Comparison of ENCODE assay signal across 8 cellular contexts in genomic region chr16:69123894-69124293, GRCh38. TPM values are rescaled to one million over a fixed set of nuclear protein-coding genes. Genes with fewer than 3 reads are reported as not detected.
A peak's percentile ranks its signal among the peaks of the same experiment; 100 is the strongest.
DNase-seq lines count a peak whose midpoint lies in the region; ATAC-seq and TF ChIP-seq lines count a peak whose summit lies in the region.

No MANE protein-coding gene starts in this region.

- H3K4me2 ChIP-seq in Karpas-422 (ENCODE audit: low read depth, low read length, poor library complexity, severe bottlenecking): no peak overlapping the region

- H3K4me3 ChIP-seq in Karpas-422 (ENCODE audit: low read length) (no peak overlapping the region), gastrocnemius medialis (no peak overlapping the region)

- H3K27ac ChIP-seq in Karpas-422 (ENCODE audit: low read length) (no peak overlapping the region), gastrocnemius medialis (no peak overlapping the region)

- TF ChIP-seq POLR2A in gastrocnemius medialis (IDR thresholded peaks at IDR 0.05): no peak

- H3K4me1 ChIP-seq in Karpas-422 (ENCODE audit: low read length) (no peaks in the 10 kb centered on the region), gastrocnemius medialis (peaks cover 6 to 7% of the 10 kb centered on the region in 2 donors)

- CTCF ChIA-PET in activated naive CD4-positive, alpha-beta T cell treated with anti-CD3 and anti-CD28 coated beads for 36 hours (lab: Charles Lee): interaction anchor here (0.6 to 3.9 kb wide), 29 partner anchors 9 to 752 kb away, joined by 3 to 36 read pairs (median 4); partner anchors contain the start of genes CHTF8 and UTP4

- intact Hi-C loops in activated naive CD4-positive, alpha-beta T cell treated with anti-CD3 and anti-CD28 coated beads for 36 hours (cut with micrococcal nuclease): loop anchor here (1.0 to 5.0 kb wide), 4 partner anchors 222 to 595 kb away; no protein-coding TSS in a partner anchor
- intact Hi-C loops in gastrocnemius medialis (cut with DNase I; ENCODE audit: low total_unique reads): loop anchor here (2.0 kb wide), 2 partner anchors 221 to 275 kb away; no protein-coding TSS in a partner anchor
- intact Hi-C loops in sciatic nerve (cut with DNase I): loop anchor here (10.0 kb wide), 1 partner anchor 599 kb away; no protein-coding TSS in a partner anchor

- no peaks in the 10 kb centered on the region for H3K9me2 ChIP-seq in Karpas-422 (replicated peaks; ENCODE audit: insufficient read depth, low read length)

- H3K79me2 ChIP-seq in Karpas-422 (ENCODE audit: low read length): peaks cover 70% of the 10 kb centered on the region

- H2AFZ ChIP-seq in Karpas-422 (ENCODE audit: low read length): no peak overlapping the region

- peak; percentile 60 for DNase-seq in DMS114 treated with DMSO at 0.1 percent for 48 hours (lab: John Stamatoyannopoulos, UW; ENCODE audit: unreplicated experiment)
- peak; percentile 88 for DNase-seq in Karpas-422
- peak; percentile 42 to 64 for DNase-seq in SHP77 (lab: John Stamatoyannopoulos, UW)
- peak; percentile 74 for DNase-seq in activated naive CD4-positive, alpha-beta T cell treated with anti-CD3 and anti-CD28 coated beads for 36 hours
- DNase-seq in glutamatergic neuron: peak; percentile 50
- DNase-seq in gastrocnemius medialis: no peak
- DNase-seq in sciatic nerve (ENCODE audit: low spot score): no peak

- H3K36me3 ChIP-seq in Karpas-422 (ENCODE audit: insufficient read depth, low read length) (peaks cover 12% of the 10 kb centered on the region), gastrocnemius medialis (peaks cover 0 to 27% of the 10 kb centered on the region in 2 donors)

- peaks cover 18% of the 10 kb centered on the region for H3K4me1 Mint-ChIP-seq in activated naive CD4-positive, alpha-beta T cell treated with anti-CD3 and anti-CD28 coated beads for 36 hours (ENCODE audit: low read depth)
- no peaks in the 10 kb centered on the region for H3K4me1 Mint-ChIP-seq in glutamatergic neuron (ENCODE audit: low read depth, unreplicated experiment)

- H3K36me3 Mint-ChIP-seq in activated naive CD4-positive, alpha-beta T cell treated with anti-CD3 and anti-CD28 coated beads for 36 hours (ENCODE audit: low read depth): peaks cover 20% of the 10 kb centered on the region
- no peaks in the 10 kb centered on the region for H3K36me3 Mint-ChIP-seq in glutamatergic neuron (ENCODE audit: unreplicated experiment)

- H3K9me3 ChIP-seq in Karpas-422 (ENCODE audit: low read length): no peaks in the 10 kb centered on the region
- no peaks in the 10 kb centered on the region for H3K9me3 ChIP-seq in gastrocnemius medialis

- H3K27me3 ChIP-seq in Karpas-422 (ENCODE audit: low read length) (no peaks in the 10 kb centered on the region), gastrocnemius medialis (no peaks in the 10 kb centered on the region)

- ATAC-seq in gastrocnemius medialis (peak in 1 of 2 donors; percentile 62), HG02678 (IDR thresholded peaks at IDR 0.05; ENCODE audit: unreplicated experiment) (no peak), sciatic nerve (no peak)

- H3K27me3 Mint-ChIP-seq in activated naive CD4-positive, alpha-beta T cell treated with anti-CD3 and anti-CD28 coated beads for 36 hours (ENCODE audit: low read depth): no peaks in the 10 kb centered on the region
- H3K27me3 Mint-ChIP-seq in glutamatergic neuron (ENCODE audit: unreplicated experiment): no peaks in the 10 kb centered on the region

- H3K27ac Mint-ChIP-seq in activated naive CD4-positive, alpha-beta T cell treated with anti-CD3 and anti-CD28 coated beads for 36 hours: no peak overlapping the region
- no peak overlapping the region for H3K27ac Mint-ChIP-seq in glutamatergic neuron (ENCODE audit: unreplicated experiment)

- no peak overlapping the region for H3K4me3 Mint-ChIP-seq in activated naive CD4-positive, alpha-beta T cell treated with anti-CD3 and anti-CD28 coated beads for 36 hours
- H3K4me3 Mint-ChIP-seq in glutamatergic neuron (ENCODE audit: unreplicated experiment): no peak overlapping the region

- peaks cover 10% of the 10 kb centered on the region; the same call in 1 of the 2 replicates for H4K20me1 ChIP-seq in Karpas-422 (ENCODE audit: insufficient read depth, low read depth, low read length)

- in situ Hi-C loops in gastrocnemius medialis (cut with MboI; ENCODE audit: low sequenced_read_pairs in 4 of 4): loop anchor here (5.0 to 25.0 kb wide), 4 partner anchors 219 to 599 kb away; partner anchors contain the start of gene ZFP90 (in 2 of the 4)

- H3K9me3 Mint-ChIP-seq in activated naive CD4-positive, alpha-beta T cell treated with anti-CD3 and anti-CD28 coated beads for 36 hours: no peaks in the 10 kb centered on the region
- H3K9me3 Mint-ChIP-seq in glutamatergic neuron (ENCODE audit: unreplicated experiment): no peaks in the 10 kb centered on the region

- no peak overlapping the region for H3K9ac ChIP-seq in Karpas-422 (ENCODE audit: low read length)

- peak; percentile 89 for TF ChIP-seq CTCF in glutamatergic neuron (IDR thresholded peaks at IDR 0.05; ENCODE audit: partially characterized antibody, unreplicated experiment)
- peak; percentile 41 to 69 (median 65) for TF ChIP-seq CTCF in gastrocnemius medialis (IDR thresholded peaks at IDR 0.05 in 4 of 5, conservative IDR thresholded peaks at IDR 0.05 in 1 of 5)

RNA-seq across cellular contexts. Expression of gene CHTF8, which starts 8.5 kb away (rescaled TPM):
- 87.0 and 98.5 TPM in 2 replicates for total RNA-seq in Karpas-422 (2014; rRNA removed; shearing (Covaris generic); ENCODE audit: low replicate concordance)
- 100 to 1,000 TPM; 114 to 117 TPM for total RNA-seq in activated naive CD4-positive, alpha-beta T cell treated with anti-CD3 and anti-CD28 coated beads for 36 hours
- 116 TPM for total RNA-seq in glutamatergic neuron (ENCODE audit: unreplicated experiment)
- total RNA-seq in gastrocnemius medialis: 10 to 100 TPM; 27.3 to 52.3 (median 34.8) TPM
- total RNA-seq in sciatic nerve: 65.1 TPM

RNA-seq across cellular contexts. Expression of gene UTP4, which starts 8.6 kb away (rescaled TPM):
- total RNA-seq in Karpas-422 (2014; rRNA removed; shearing (Covaris generic); ENCODE audit: low replicate concordance): 22.0 and 31.6 TPM in 2 replicates
- 10 to 100 TPM; 62.6 to 69.8 TPM for total RNA-seq in activated naive CD4-positive, alpha-beta T cell treated with anti-CD3 and anti-CD28 coated beads for 36 hours
- total RNA-seq in glutamatergic neuron (ENCODE audit: unreplicated experiment) (70.7 TPM), gastrocnemius medialis (10 to 100 TPM; 33.1 to 44.2 (median 35.5) TPM), sciatic nerve (40.1 TPM)

RNA-seq across cellular contexts. Expression of gene HAS3, which starts 18.4 kb away (rescaled TPM):
- 1.9 TPM in 2 replicates for total RNA-seq in Karpas-422 (2014; rRNA removed; shearing (Covaris generic); ENCODE audit: low replicate concordance)
- total RNA-seq in activated naive CD4-positive, alpha-beta T cell treated with anti-CD3 and anti-CD28 coated beads for 36 hours: under 1 TPM; 0.20 to 0.31 TPM
- total RNA-seq in glutamatergic neuron (ENCODE audit: unreplicated experiment): 0.42 TPM
- 10 to 100 TPM in 1 of 4 donors, 1 to 10 TPM in 1, under 1 TPM in 1, not detected in 1; 0.23 to 10.0 (median 1.6) TPM for total RNA-seq in gastrocnemius medialis
- total RNA-seq in sciatic nerve: 2.7 TPM

Comparison
In these comparisons a context has a peak if more than half of its experiments do, and no peak if none do; other contexts are left out.
1. DNase-seq: peak in DMS114 treated with DMSO at 0.1 percent for 48 hours (single experiment), Karpas-422 (single experiment), SHP77 (2 of 2), activated naive CD4-positive, alpha-beta T cell treated with anti-CD3 and anti-CD28 coated beads for 36 hours (single experiment) and glutamatergic neuron (single experiment); none in gastrocnemius medialis (0 of 2) and sciatic nerve (single experiment).